ENCODE assay signal across 8 cellular contexts in the genomic region with DNA sequence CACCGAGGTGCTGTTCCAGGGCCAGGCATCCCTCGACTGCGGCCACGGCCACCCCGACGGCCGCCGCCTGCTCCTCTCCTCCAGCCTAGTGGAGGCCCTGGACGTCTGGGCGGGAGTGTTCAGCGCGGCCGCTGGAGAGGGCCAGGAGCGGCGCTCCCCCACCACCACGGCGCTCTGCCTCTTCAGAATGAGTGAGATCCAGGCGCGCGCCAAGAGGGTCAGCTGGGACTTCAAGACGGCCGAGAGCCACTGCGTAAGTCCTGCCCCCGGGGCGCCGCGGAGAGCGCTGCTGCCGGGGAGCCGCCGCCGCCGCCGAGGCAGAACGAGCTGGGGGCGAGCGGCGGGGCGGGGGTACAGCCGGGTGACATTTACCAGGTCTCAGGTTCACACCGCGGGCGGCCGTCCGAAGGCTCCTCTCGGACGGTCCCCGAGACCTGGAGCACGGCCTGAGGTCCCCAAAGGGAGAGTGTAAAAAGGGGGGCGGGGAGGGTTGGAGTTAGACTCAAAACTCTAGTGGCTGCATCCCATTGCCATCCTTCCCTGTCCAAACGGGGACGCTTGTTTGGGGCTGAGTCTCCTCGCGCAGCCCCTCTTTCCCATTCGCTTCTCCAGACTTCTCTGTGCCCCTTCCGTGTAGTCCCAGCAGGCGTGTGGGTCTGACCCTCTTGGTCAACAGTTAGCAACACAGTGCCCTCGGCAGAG. TPM values are rescaled to one million over a fixed set of nuclear protein-coding genes. Genes with fewer than 3 reads are reported as not detected.
A peak's percentile ranks its signal among the peaks of the same experiment; 100 is the strongest.
DNase-seq lines count a peak whose midpoint lies in the region; ATAC-seq and TF ChIP-seq lines count a peak whose summit lies in the region.

No MANE protein-coding gene starts in this region.

- no peak overlapping the region for H3K27ac ChIP-seq in A673 (ENCODE audit: low read depth, low read length, poor library complexity, severe bottlenecking)
- H3K27ac ChIP-seq in right cardiac atrium (ENCODE audit: low read length): no peak overlapping the region

- POLR2A ChIA-PET in A673 (lab: Charles Lee; ENCODE audit: low non-redundant PET): no interaction called here

- H3K36me3 ChIP-seq in A673 (ENCODE audit: insufficient read depth, low read length, poor library complexity, severe bottlenecking): no peaks in the 10 kb centered on the region

- peaks cover 92% of the 10 kb centered on the region for H3K27me3 ChIP-seq in A673 (replicated peaks; ENCODE audit: insufficient read depth, low read depth, low read length, poor library complexity)
- no peaks in the 10 kb centered on the region for H3K27me3 ChIP-seq in right cardiac atrium (ENCODE audit: control insufficient read depth, insufficient read depth)

- WGBS in right cardiac atrium: under 1% methylated on average over 58 of the region's 58 CpGs

- no peaks in the 10 kb centered on the region for H3K4me1 ChIP-seq in A673 (ENCODE audit: insufficient read depth, low read length, poor library complexity, severe bottlenecking)
- no peaks in the 10 kb centered on the region for H3K4me1 ChIP-seq in right cardiac atrium (ENCODE audit: control insufficient read depth, insufficient read depth, low read length)

- in situ Hi-C loops in GM13977 (cut with MboI; ENCODE audit: low pct_unique_long_range_greater_than_20kb, low sequenced_read_pairs, unreplicated experiment): loop anchor here (10.0 to 25.0 kb wide), 2 partner anchors 115 to 612 kb away; no protein-coding TSS in a partner anchor

- H3K9me3 ChIP-seq in A673 (ENCODE audit: low read depth, low read length, poor library complexity, severe bottlenecking) (no peaks in the 10 kb centered on the region), right cardiac atrium (ENCODE audit: control insufficient read depth, low read length) (no peaks in the 10 kb centered on the region)

- no peak for TF ChIP-seq CTCF in A673 (conservative IDR thresholded peaks at IDR 0.05; ENCODE audit: low read depth, low read length)
- TF ChIP-seq CTCF in GM13977 (IDR thresholded peaks at IDR 0.05; ENCODE audit: extremely low read depth, insufficient read depth, missing control alignments): no peak

- intact Hi-C loops in A673 (cut with micrococcal nuclease; ENCODE audit: unreplicated experiment): loop anchor here (5.0 to 10.0 kb wide), 2 partner anchors 287 to 615 kb away; no protein-coding TSS in a partner anchor
- intact Hi-C loops in right cardiac atrium (cut with DNase I): loop anchor here in 3 of 4 donors (5.0 to 10.0 kb wide), 4 partner anchors 145 to 382 kb away; no protein-coding TSS in a partner anchor
- intact Hi-C loops in sciatic nerve (cut with DNase I): no loop called here

- DNase-seq in A673 (ENCODE audit: low spot score) (no peak), GM13977 (ENCODE audit: low spot score) (peak; percentile 71), right cardiac atrium (peak; percentile 49 to 84 (median 77)), sciatic nerve (ENCODE audit: low spot score) (peak; percentile 69), NCI-H187 treated with DMSO at 0.1 percent for 48 hours (lab: John Stamatoyannopoulos, UW) (no peak), HUDEP-2 (lab: John Stamatoyannopoulos, UW; ENCODE audit: unreplicated experiment in 76 of 76) (no peak)
- DNase-seq in activated T-helper 9 cell treated with anti-CD3 and anti-CD28 coated beads, Interleukin-2, amount 50 U/mL, for 16 hours (ENCODE audit: low read depth): peak; percentile 6

- ATAC-seq in HG03354 (IDR thresholded peaks at IDR 0.05; ENCODE audit: poor library complexity, severe bottlenecking, unreplicated experiment) (peak; percentile 1), right cardiac atrium (peak; percentile 35 to 40), sciatic nerve (peak; percentile 40)

- CTCF ChIA-PET in A673 (lab: Charles Lee): no interaction called here

- no TSS peak for BruUV-seq in A673 (replicated peaks; lab: Mats Ljungman, UMichigan)

- peak overlapping the region; percentile 38 for H3K4me3 ChIP-seq in A673 (ENCODE audit: low read depth, low read length, poor library complexity, severe bottlenecking)
- H3K4me3 ChIP-seq in right cardiac atrium (ENCODE audit: low read length): peak overlapping the region; percentile 88

RNA-seq across cellular contexts. Expression of gene PLXNC1, which starts 1.6 kb away (rescaled TPM):
- total RNA-seq in A673 (2021) (0.30 and 0.76 TPM in 2 replicates), right cardiac atrium (1 to 10 TPM; 2.8 to 7.6 (median 5.5) TPM), sciatic nerve (22.8 TPM)
- polyA plus RNA-seq in right cardiac atrium: 2.4 TPM

Comparison
In these comparisons a context has a peak if more than half of its experiments do, and no peak if none do; other contexts are left out.
1. DNase-seq: peak in GM13977 (single experiment), activated T-helper 9 cell treated with anti-CD3 and anti-CD28 coated beads, Interleukin-2, amount 50 U/mL, for 16 hours (single experiment), right cardiac atrium (3 of 3) and sciatic nerve (single experiment); none in A673 (single experiment), NCI-H187 treated with DMSO at 0.1 percent for 48 hours (single experiment) and HUDEP-2 (0 of 76).
2. Peak in every context shown above with its lines, with median percentiles within 50 percentile points of each other: ATAC-seq.